ENCODE assay signal across 14 cellular contexts in genomic region chr12:119786539-119786938, GRCh38.
DNase-seq lines count a peak whose midpoint lies in the region; ATAC-seq and TF ChIP-seq lines count a peak whose summit lies in the region.
"Had no signal": no experiment of that assay in that cellular context is flagged by ENCODE, and none has a peak within 500 bp of the region (broad histone marks: within the 10 kb centered on the region; RNA-seq: fewer than 3 reads in every experiment).

No MANE protein-coding gene starts in this region.

- ATAC-seq in Right ventricle myocardium inferior (peak; percentile 79), left cardiac atrium (peak; percentile 61 to 63), GM21390 (IDR thresholded peaks at IDR 0.05; ENCODE audit: unreplicated experiment) (no peak)

- TF ChIP-seq CTCF in right atrium auricular region (IDR thresholded peaks at IDR 0.05) (no peak), thyroid gland (IDR thresholded peaks at IDR 0.05) (no peak)

- H3K36me3 ChIP-seq in right atrium auricular region: no peaks in the 10 kb centered on the region
- H3K36me3 ChIP-seq in thyroid gland: no peaks in the 10 kb centered on the region

- H3K27ac ChIP-seq in right atrium auricular region: no peak overlapping the region
- H3K27ac ChIP-seq in thyroid gland: no peak overlapping the region
- H3K27ac ChIP-seq: BLaER1 had no signal

- TF ChIP-seq POLR2A in thyroid gland (IDR thresholded peaks at IDR 0.05): no peak

- no peak for DNase-seq in Right ventricle myocardium inferior (ENCODE audit: missing footprints)
- DNase-seq in right atrium auricular region (ENCODE audit: low spot score): no peak
- DNase-seq in cerebellum (ENCODE audit: low spot score): peak; percentile 53
- no peak for DNase-seq in left cardiac atrium
- no peak for DNase-seq in thyroid gland
- DNase-seq in superior temporal gyrus (ENCODE audit: extremely low spot score): no peak
- DNase-seq: 8988T, AML-193, DMS 273 treated with DMSO at 0.1 percent for 48 hours, GOT3, IMR-90 had no signal

- H3K9me3 ChIP-seq in right atrium auricular region (peaks cover 0 to 11% of the 10 kb centered on the region in 2 donors), thyroid gland (no peaks in the 10 kb centered on the region)
- H3K9me3 ChIP-seq: BLaER1, HAP-1 had no signal

- H3K4me3 ChIP-seq in right atrium auricular region: no peak overlapping the region
- no peak overlapping the region for H3K4me3 ChIP-seq in thyroid gland (replicated peaks in 1 of 3)
- H3K4me3 ChIP-seq: BLaER1, HAP-1 had no signal

- H3K4me1 ChIP-seq in right atrium auricular region (no peaks in the 10 kb centered on the region), thyroid gland (no peaks in the 10 kb centered on the region)
- H3K4me1 ChIP-seq: BLaER1 had no signal

- H3K27me3 ChIP-seq in right atrium auricular region: no peaks in the 10 kb centered on the region
- H3K27me3 ChIP-seq in thyroid gland: no peaks in the 10 kb centered on the region
- H3K27me3 ChIP-seq: BLaER1 had no signal

- 93 to 98% methylated on average over 4 of the region's 4 CpGs for WGBS in thyroid gland, 2 donors

- intact Hi-C loops in Right ventricle myocardium inferior (cut with DNase I) (no loop called here), left cardiac atrium (cut with DNase I) (loop anchor here in 1 of 2 donors (10.0 kb wide), 2 partner anchors 92 to 122 kb away; partner anchors contain the start of gene PRKAB1), thyroid gland (cut with DNase I) (no loop called here)
